1 cellular context compared by ENCODE assay signal in genomic region chr7:120950026-120950538, GRCh38.
TF ChIP-seq lines count a peak whose summit lies in the region.

No MANE protein-coding gene starts in this region.

TF ChIP-seq in H1, 55 proteins besides CTCF, POLR2A, EP300 and RAD21:
- TF ChIP-seq KDM4A (IDR thresholded peaks at IDR 0.05; ENCODE audit: low read depth, low read length, severe bottlenecking) (peak; percentile 13), USF2 (IDR thresholded peaks at IDR 0.05; ENCODE audit: low read length) (no peak)
